In genomic region chr11:111408789-111409727, GRCh38 we compare ENCODE assay signal across 1 cellular context.
TF ChIP-seq lines count a peak whose summit lies in the region.

No MANE protein-coding gene starts in this region.

TF ChIP-seq in GM23338, 12 proteins besides CTCF, POLR2A, EP300 and RAD21 (continued from another document):
- TF ChIP-seq REST (IDR thresholded peaks at IDR 0.05; ENCODE audit: unreplicated experiment): no peak
- TF ChIP-seq CREB1 (CRISPR knock-in tag; IDR thresholded peaks at IDR 0.05; ENCODE audit: low read depth): no peak
- no peak for TF ChIP-seq ETS1 (IDR thresholded peaks at IDR 0.05)
- TF ChIP-seq ZNF331 (CRISPR knock-in tag; IDR thresholded peaks at IDR 0.05; ENCODE audit: low read depth): no peak
- no peak for TF ChIP-seq EZH2phosphoT487 (IDR thresholded peaks at IDR 0.05; ENCODE audit: unreplicated experiment)
